1 cellular context compared by ENCODE assay signal in genomic region chr10:7703140-7703539, GRCh38.
A peak's percentile ranks its signal among the peaks of the same experiment; 100 is the strongest.
TF ChIP-seq lines count a peak whose summit lies in the region.

TSS of gene ITIH2 (plus strand) at chr10:7703316. CDS start at chr10:7703435, 119 bp downstream.

TF ChIP-seq in HepG2, 621 proteins besides CTCF, POLR2A, EP300 and RAD21 (continued from another document and continues in another):
- no peak for TF ChIP-seq RELA (CRISPR knock-in tag; IDR thresholded peaks at IDR 0.05)
- TF ChIP-seq XRCC5 (optimal IDR thresholded peaks at IDR 0.05; ENCODE audit: low read length): no peak
- no peak for TF ChIP-seq FOXA1 (IDR thresholded peaks at IDR 0.05)
- peak; percentile 53; the same call in 1 of the 2 replicates for TF ChIP-seq FOXA1 (CRISPR knock-in tag; IDR thresholded peaks at IDR 0.05)
- TF ChIP-seq NR2C2 (CRISPR knock-in tag; IDR thresholded peaks at IDR 0.05; ENCODE audit: borderline replicate concordance): no peak
- no peak for TF ChIP-seq BORCS8-MEF2B (CRISPR knock-in tag; IDR thresholded peaks at IDR 0.05)
- no peak for TF ChIP-seq ZHX1 (CRISPR knock-in tag; IDR thresholded peaks at IDR 0.05; ENCODE audit: low read depth)
- TF ChIP-seq ZNF383 (CRISPR knock-in tag; IDR thresholded peaks at IDR 0.05; ENCODE audit: borderline replicate concordance): no peak
- no peak for TF ChIP-seq HES4 (CRISPR knock-in tag; IDR thresholded peaks at IDR 0.05; ENCODE audit: borderline replicate concordance)
- TF ChIP-seq ZNF616 (CRISPR knock-in tag; IDR thresholded peaks at IDR 0.05; ENCODE audit: low read depth): no peak
- TF ChIP-seq IRF2 (CRISPR knock-in tag; IDR thresholded peaks at IDR 0.05): no peak
- no peak for TF ChIP-seq MXI1 (IDR thresholded peaks at IDR 0.05; ENCODE audit: borderline replicate concordance, low read depth, low read length)
- TF ChIP-seq ZFP91 (CRISPR knock-in tag; IDR thresholded peaks at IDR 0.05; ENCODE audit: borderline replicate concordance): no peak; the same call in 1 of the 2 replicates
- no peak for TF ChIP-seq NR1H2 (CRISPR knock-in tag; IDR thresholded peaks at IDR 0.05; ENCODE audit: borderline replicate concordance, low read depth)
- TF ChIP-seq NR0B2 (CRISPR knock-in tag; IDR thresholded peaks at IDR 0.05): no peak
- no peak for TF ChIP-seq ZMYM2 (CRISPR knock-in tag; IDR thresholded peaks at IDR 0.05)
- no peak for TF ChIP-seq PAWR (CRISPR knock-in tag; IDR thresholded peaks at IDR 0.05; ENCODE audit: borderline replicate concordance)
- no peak for TF ChIP-seq ATF5 (CRISPR knock-in tag; IDR thresholded peaks at IDR 0.05; ENCODE audit: low read depth)
- peak; percentile 30; the same call in 1 of the 2 replicates for TF ChIP-seq TAF1 (CRISPR knock-in tag; IDR thresholded peaks at IDR 0.05)
- TF ChIP-seq GPN1 (CRISPR knock-in tag; IDR thresholded peaks at IDR 0.05; ENCODE audit: borderline replicate concordance): no peak
- TF ChIP-seq ZNF407 (CRISPR knock-in tag; IDR thresholded peaks at IDR 0.05; ENCODE audit: not compliant biosample characterization): no peak
- TF ChIP-seq HOXD1 (CRISPR knock-in tag; IDR thresholded peaks at IDR 0.05): no peak
- no peak for TF ChIP-seq HDAC6 (IDR thresholded peaks at IDR 0.05; ENCODE audit: low read depth, low read length)
- TF ChIP-seq ZNF296 (CRISPR knock-in tag; conservative IDR thresholded peaks at IDR 0.05): no peak
- no peak for TF ChIP-seq PBX3 (CRISPR knock-in tag; IDR thresholded peaks at IDR 0.05; ENCODE audit: borderline replicate concordance)
- no peak for TF ChIP-seq ZFP62 (CRISPR knock-in tag; IDR thresholded peaks at IDR 0.05)
- no peak for TF ChIP-seq CSRNP2 (CRISPR knock-in tag; conservative IDR thresholded peaks at IDR 0.05; ENCODE audit: low read depth)
- TF ChIP-seq ZBTB2 (CRISPR knock-in tag; IDR thresholded peaks at IDR 0.05; ENCODE audit: low read depth): no peak
- TF ChIP-seq PHB2 (IDR thresholded peaks at IDR 0.05; ENCODE audit: partially characterized antibody): no peak
- no peak for TF ChIP-seq ZNF737 (CRISPR knock-in tag; IDR thresholded peaks at IDR 0.05; ENCODE audit: borderline replicate concordance)
- TF ChIP-seq ZNF839 (CRISPR knock-in tag; IDR thresholded peaks at IDR 0.05; ENCODE audit: borderline replicate concordance): no peak
- no peak for TF ChIP-seq NFE2L1 (CRISPR knock-in tag; IDR thresholded peaks at IDR 0.05; ENCODE audit: borderline replicate concordance)
- no peak for TF ChIP-seq ZNF781 (CRISPR knock-in tag; IDR thresholded peaks at IDR 0.05; ENCODE audit: borderline replicate concordance, not compliant biosample characterization)
- no peak for TF ChIP-seq U2AF2 (IDR thresholded peaks at IDR 0.05; ENCODE audit: low read depth, low read length)
- TF ChIP-seq ZNF563 (CRISPR knock-in tag; IDR thresholded peaks at IDR 0.05): no peak
- TF ChIP-seq ZNF33A (CRISPR knock-in tag; IDR thresholded peaks at IDR 0.05; ENCODE audit: borderline replicate concordance): no peak
- no peak for TF ChIP-seq TBP (CRISPR knock-in tag; IDR thresholded peaks at IDR 0.05)
- peak; percentile 59; the same call in 1 of the 2 replicates for TF ChIP-seq IKZF5 (CRISPR knock-in tag; IDR thresholded peaks at IDR 0.05)
